2 cellular contexts compared by ENCODE assay signal in genomic region chr9:7284517-7284916, GRCh38.
TF ChIP-seq lines count a peak whose summit lies in the region.

No MANE protein-coding gene starts in this region.

TF ChIP-seq in GM23338, 12 proteins besides CTCF, POLR2A, EP300 and RAD21:
- TF ChIP-seq NANOG (IDR thresholded peaks at IDR 0.05; ENCODE audit: borderline replicate concordance): no peak
- TF ChIP-seq ZNF331 (CRISPR knock-in tag; IDR thresholded peaks at IDR 0.05; ENCODE audit: low read depth): no peak
- no peak for TF ChIP-seq STAT1 (IDR thresholded peaks at IDR 0.05; ENCODE audit: unreplicated experiment)
- no peak for TF ChIP-seq POLR2AphosphoS5 (IDR thresholded peaks at IDR 0.05; ENCODE audit: low read depth)
- TF ChIP-seq ZNF462 (CRISPR knock-in tag; IDR thresholded peaks at IDR 0.05): peak; percentile 97
- TF ChIP-seq, protein P1, sequence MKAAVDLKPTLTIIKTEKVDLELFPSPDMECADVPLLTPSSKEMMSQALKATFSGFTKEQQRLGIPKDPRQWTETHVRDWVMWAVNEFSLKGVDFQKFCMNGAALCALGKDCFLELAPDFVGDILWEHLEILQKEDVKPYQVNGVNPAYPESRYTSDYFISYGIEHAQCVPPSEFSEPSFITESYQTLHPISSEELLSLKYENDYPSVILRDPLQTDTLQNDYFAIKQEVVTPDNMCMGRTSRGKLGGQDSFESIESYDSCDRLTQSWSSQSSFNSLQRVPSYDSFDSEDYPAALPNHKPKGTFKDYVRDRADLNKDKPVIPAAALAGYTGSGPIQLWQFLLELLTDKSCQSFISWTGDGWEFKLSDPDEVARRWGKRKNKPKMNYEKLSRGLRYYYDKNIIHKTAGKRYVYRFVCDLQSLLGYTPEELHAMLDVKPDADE (IDR thresholded peaks at IDR 0.05): no peak
- peak; percentile 40; the same call in 1 of the 2 replicates for TF ChIP-seq CREB1 (CRISPR knock-in tag; IDR thresholded peaks at IDR 0.05; ENCODE audit: low read depth)
- TF ChIP-seq EZH2phosphoT487 (IDR thresholded peaks at IDR 0.05; ENCODE audit: unreplicated experiment): no peak
- TF ChIP-seq EZH2 (IDR thresholded peaks at IDR 0.05; ENCODE audit: low read depth, unreplicated experiment): no peak

TF ChIP-seq in H1, 55 proteins besides CTCF, POLR2A, EP300 and RAD21:
- no peak for TF ChIP-seq ASH2L (IDR thresholded peaks at IDR 0.05; ENCODE audit: low read length)
- no peak for TF ChIP-seq SP4 (IDR thresholded peaks at IDR 0.05; ENCODE audit: low read length)
- TF ChIP-seq CTBP2 (IDR thresholded peaks at IDR 0.05; ENCODE audit: borderline replicate concordance, insufficient read depth, insufficient read length, low read length): no peak
- no peak for TF ChIP-seq CBX5 (IDR thresholded peaks at IDR 0.05; ENCODE audit: low read depth, low read length)
- TF ChIP-seq SRF (IDR thresholded peaks at IDR 0.05; ENCODE audit: low read depth, low read length): no peak
- peak; percentile 95 for TF ChIP-seq POU5F1 (IDR thresholded peaks at IDR 0.05; ENCODE audit: low read depth, low read length)
- no peak for TF ChIP-seq NANOG (IDR thresholded peaks at IDR 0.05; ENCODE audit: insufficient read depth, low read depth, low read length, poor library complexity, severe bottlenecking)
- no peak for TF ChIP-seq SP1 (IDR thresholded peaks at IDR 0.05; ENCODE audit: low read depth, low read length)
- TF ChIP-seq TEAD4 (IDR thresholded peaks at IDR 0.05; ENCODE audit: low read depth, low read length): peak; percentile 79
- TF ChIP-seq CEBPB (IDR thresholded peaks at IDR 0.05; ENCODE audit: low read depth, low read length): peak; percentile 77
- no peak for TF ChIP-seq RNF2 (IDR thresholded peaks at IDR 0.05; ENCODE audit: borderline replicate concordance, low read depth, low read length, missing control alignments, poor library complexity, severe bottlenecking)
- no peak for TF ChIP-seq GTF2F1 (IDR thresholded peaks at IDR 0.05; ENCODE audit: borderline replicate concordance, low read depth, low read length)
- TF ChIP-seq CHD2 (IDR thresholded peaks at IDR 0.05; ENCODE audit: low read length): no peak
- TF ChIP-seq JUN (IDR thresholded peaks at IDR 0.05; ENCODE audit: low read depth, low read length): no peak
- TF ChIP-seq RFX5 (IDR thresholded peaks at IDR 0.05; ENCODE audit: borderline replicate concordance, low read depth, low read length): no peak
- TF ChIP-seq HDAC6 (IDR thresholded peaks at IDR 0.05; ENCODE audit: low read depth, low read length): no peak
- TF ChIP-seq MAFK (IDR thresholded peaks at IDR 0.05; ENCODE audit: low read depth, low read length): no peak
- TF ChIP-seq SIX5 (IDR thresholded peaks at IDR 0.05; ENCODE audit: low read depth, low read length): no peak
- TF ChIP-seq POLR2AphosphoS5 (IDR thresholded peaks at IDR 0.05; ENCODE audit: low read depth, low read length): no peak
- TF ChIP-seq, protein P2, sequence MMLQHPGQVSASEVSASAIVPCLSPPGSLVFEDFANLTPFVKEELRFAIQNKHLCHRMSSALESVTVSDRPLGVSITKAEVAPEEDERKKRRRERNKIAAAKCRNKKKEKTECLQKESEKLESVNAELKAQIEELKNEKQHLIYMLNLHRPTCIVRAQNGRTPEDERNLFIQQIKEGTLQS (IDR thresholded peaks at IDR 0.05; ENCODE audit: insufficient read depth, low read depth, low read length): no peak
- peak; percentile 28 for TF ChIP-seq CHD7 (IDR thresholded peaks at IDR 0.05; ENCODE audit: insufficient replicate concordance, low read length)
